Comparison of ENCODE assay signal across 1 cellular context in the genomic region with DNA sequence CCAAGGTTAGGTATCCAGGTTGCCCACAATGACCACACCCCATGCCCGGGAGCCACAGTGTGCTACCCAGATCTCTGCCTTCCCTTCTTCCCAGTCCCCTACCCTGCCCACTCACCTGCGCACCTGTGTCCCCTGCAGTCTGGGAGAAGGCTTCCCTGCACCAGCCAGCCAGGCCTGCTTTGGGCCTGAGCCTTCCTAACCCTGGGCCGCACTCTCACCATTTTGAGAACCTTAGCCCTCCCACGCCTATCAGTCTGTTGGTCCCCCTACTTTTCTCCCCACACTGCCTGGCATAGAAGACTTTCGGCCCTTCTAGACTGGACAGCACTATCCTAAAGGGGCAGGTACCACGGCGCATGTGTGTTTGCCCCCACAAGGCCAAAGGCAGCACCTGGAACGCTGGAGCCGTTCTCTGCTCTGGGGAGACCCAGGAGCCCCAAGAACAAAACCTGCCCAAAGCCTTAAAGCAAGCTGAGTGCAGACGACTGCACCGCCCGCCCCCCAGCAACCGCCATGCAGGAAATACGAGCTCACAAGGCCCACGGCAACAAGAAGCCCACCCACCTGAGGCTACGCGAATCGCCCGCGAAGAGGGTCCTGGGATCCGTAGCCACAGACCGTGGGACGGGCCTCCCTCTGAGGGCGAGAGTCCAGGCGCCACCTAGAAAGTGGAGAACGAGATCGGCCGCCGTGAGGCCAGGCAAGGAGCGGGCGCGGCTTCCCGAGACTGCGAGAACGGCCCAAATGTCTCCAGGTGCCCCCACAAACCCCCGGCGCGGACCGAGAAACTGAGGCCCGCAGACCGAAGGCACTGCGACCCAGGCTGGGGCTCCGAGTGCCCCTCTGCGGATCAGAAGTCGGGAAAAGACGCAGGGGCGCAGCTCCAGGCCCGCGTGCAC.
TF ChIP-seq lines count a peak whose summit lies in the region.

No MANE protein-coding gene starts in this region.

TF ChIP-seq in K562, 482 proteins besides CTCF, POLR2A, EP300 and RAD21 (continued from another document and continues in another):
- TF ChIP-seq ZNF655 (CRISPR knock-in tag; IDR thresholded peaks at IDR 0.05) (no peak), FOXJ2 (tag; IDR thresholded peaks at IDR 0.05) (no peak), PHB (CRISPR knock-in tag; IDR thresholded peaks at IDR 0.05) (no peak), TEAD4 (IDR thresholded peaks at IDR 0.05; ENCODE audit: low read length) (no peak), TEAD4 (CRISPR knock-in tag; IDR thresholded peaks at IDR 0.05; ENCODE audit: borderline replicate concordance) (no peak), MBD1 (CRISPR knock-in tag; IDR thresholded peaks at IDR 0.05) (no peak), YBX1 (IDR thresholded peaks at IDR 0.05) (no peak), PTTG1 (tag; IDR thresholded peaks at IDR 0.05; ENCODE audit: low read depth) (no peak), SMARCA5 (IDR thresholded peaks at IDR 0.05) (no peak), ZNF280A (IDR thresholded peaks at IDR 0.05; ENCODE audit: low read depth, partially characterized antibody) (no peak), CREM (IDR thresholded peaks at IDR 0.05; ENCODE audit: low read depth) (no peak), NONO (IDR thresholded peaks at IDR 0.05; ENCODE audit: low read depth in 2 of 2, low read length in 1 of 2) (no peak), SUPT5H (IDR thresholded peaks at IDR 0.05) (no peak), TCFL5 (CRISPR knock-in tag; conservative IDR thresholded peaks at IDR 0.05) (no peak), ZNF644 (tag; IDR thresholded peaks at IDR 0.05; ENCODE audit: low read depth) (no peak), ZNF57 (CRISPR knock-in tag; IDR thresholded peaks at IDR 0.05) (peak; percentile 88), PHF20 (IDR thresholded peaks at IDR 0.05; ENCODE audit: partially characterized antibody) (no peak), ZNF431 (CRISPR knock-in tag; IDR thresholded peaks at IDR 0.05) (no peak), ZHX1 (conservative IDR thresholded peaks at IDR 0.05; ENCODE audit: low read length) (no peak), ZNF79 (CRISPR knock-in tag; IDR thresholded peaks at IDR 0.05; ENCODE audit: low read depth) (0 out of 2 replicates have a peak, but pooled peaks have one; percentile 1), ZEB2 (IDR thresholded peaks at IDR 0.05) (no peak), RCOR1 (IDR thresholded peaks at IDR 0.05; ENCODE audit: borderline replicate concordance in 1 of 2, low read depth in 2 of 2, low read length in 2 of 2) (no peak), SIRT6 (IDR thresholded peaks at IDR 0.05; ENCODE audit: low read depth, low read length) (no peak), SAFB (IDR thresholded peaks at IDR 0.05; ENCODE audit: borderline replicate concordance, low read depth, low read length) (no peak), POLR2G (IDR thresholded peaks at IDR 0.05; ENCODE audit: low read depth, low read length) (no peak)
- TF ChIP-seq, protein P1, sequence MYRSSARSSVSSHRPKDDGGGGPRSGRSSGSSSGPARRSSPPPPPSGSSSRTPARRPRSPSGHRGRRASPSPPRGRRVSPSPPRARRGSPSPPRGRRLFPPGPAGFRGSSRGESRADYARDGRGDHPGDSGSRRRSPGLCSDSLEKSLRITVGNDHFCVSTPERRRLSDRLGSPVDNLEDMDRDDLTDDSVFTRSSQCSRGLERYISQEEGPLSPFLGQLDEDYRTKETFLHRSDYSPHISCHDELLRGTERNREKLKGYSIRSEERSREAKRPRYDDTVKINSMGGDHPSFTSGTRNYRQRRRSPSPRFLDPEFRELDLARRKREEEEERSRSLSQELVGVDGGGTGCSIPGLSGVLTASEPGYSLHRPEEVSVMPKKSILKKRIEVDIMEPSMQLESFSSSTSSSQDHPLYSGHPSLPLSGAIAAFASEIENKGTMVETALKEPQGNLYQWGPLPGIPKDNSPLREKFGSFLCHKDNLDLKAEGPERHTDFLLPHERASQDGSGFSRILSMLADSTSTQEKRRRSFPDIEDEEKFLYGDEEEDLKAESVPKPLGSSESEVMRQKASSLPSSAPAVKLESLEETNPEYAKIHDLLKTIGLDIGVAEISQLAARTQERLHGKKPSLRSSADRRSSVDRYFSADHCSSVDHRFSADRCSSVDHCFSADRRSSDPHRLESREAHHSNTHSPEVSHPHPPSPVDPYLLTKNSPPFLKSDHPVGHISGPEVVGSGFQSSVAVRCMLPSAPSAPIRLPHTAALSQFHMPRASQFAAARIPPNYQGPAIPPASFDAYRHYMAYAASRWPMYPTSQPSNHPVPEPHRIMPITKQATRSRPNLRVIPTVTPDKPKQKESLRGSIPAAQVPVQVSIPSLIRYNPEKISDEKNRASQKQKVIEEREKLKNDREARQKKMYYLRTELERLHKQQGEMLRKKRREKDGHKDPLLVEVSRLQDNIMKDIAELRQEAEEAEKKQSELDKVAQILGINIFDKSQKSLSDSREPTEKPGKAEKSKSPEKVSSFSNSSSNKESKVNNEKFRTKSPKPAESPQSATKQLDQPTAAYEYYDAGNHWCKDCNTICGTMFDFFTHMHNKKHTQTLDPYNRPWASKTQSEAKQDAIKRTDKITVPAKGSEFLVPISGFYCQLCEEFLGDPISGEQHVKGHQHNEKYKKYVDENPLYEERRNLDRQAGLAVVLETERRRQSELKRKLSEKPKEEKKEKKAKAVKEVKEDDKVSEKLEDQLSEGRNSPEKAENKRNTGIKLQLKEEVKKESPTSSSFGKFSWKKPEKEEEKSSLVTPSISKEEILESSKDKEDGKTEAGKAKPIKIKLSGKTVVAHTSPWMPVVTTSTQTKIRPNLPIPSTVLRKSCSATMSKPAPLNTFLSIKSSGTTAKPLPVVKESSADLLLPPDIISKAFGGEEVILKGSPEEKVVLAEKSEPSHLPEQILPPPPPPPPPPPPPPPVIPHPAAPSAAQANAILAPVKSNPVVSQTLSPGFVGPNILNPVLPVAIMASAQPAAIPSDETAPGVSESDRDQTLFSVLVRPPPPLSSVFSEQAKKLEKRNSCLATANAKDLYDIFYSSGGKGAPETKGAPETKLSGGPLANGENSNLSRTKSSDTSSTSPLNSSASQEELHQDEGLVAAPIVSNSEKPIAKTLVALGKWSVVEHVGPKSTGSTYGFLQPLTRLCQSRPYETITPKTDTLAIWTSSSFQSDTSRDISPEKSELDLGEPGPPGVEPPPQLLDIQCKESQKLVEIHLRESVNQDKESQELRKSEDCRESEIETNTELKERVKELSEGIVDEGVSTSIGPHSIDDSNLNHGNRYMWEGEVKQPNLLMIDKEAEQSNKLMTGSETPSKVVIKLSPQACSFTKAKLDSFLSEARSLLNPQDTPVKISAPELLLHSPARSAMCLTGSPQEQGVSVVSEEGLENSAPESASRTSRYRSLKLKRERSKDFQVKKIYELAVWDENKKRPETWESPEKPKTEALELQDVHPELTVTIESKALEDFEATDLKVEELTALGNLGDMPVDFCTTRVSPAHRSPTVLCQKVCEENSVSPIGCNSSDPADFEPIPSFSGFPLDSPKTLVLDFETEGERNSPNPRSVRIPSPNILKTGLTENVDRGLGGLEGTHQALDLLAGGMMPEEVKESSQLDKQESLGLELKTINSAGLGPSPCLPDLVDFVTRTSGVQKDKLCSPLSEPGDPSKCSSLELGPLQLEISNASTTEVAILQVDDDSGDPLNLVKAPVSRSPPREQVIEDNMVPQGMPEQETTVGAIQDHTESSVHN (IDR thresholded peaks at IDR 0.05; ENCODE audit: borderline replicate concordance in 1 of 2, low read depth in 1 of 2): no peak
- TF ChIP-seq, protein P2, sequence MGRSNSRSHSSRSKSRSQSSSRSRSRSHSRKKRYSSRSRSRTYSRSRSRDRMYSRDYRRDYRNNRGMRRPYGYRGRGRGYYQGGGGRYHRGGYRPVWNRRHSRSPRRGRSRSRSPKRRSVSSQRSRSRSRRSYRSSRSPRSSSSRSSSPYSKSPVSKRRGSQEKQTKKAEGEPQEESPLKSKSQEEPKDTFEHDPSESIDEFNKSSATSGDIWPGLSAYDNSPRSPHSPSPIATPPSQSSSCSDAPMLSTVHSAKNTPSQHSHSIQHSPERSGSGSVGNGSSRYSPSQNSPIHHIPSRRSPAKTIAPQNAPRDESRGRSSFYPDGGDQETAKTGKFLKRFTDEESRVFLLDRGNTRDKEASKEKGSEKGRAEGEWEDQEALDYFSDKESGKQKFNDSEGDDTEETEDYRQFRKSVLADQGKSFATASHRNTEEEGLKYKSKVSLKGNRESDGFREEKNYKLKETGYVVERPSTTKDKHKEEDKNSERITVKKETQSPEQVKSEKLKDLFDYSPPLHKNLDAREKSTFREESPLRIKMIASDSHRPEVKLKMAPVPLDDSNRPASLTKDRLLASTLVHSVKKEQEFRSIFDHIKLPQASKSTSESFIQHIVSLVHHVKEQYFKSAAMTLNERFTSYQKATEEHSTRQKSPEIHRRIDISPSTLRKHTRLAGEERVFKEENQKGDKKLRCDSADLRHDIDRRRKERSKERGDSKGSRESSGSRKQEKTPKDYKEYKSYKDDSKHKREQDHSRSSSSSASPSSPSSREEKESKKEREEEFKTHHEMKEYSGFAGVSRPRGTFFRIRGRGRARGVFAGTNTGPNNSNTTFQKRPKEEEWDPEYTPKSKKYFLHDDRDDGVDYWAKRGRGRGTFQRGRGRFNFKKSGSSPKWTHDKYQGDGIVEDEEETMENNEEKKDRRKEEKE (IDR thresholded peaks at IDR 0.05; ENCODE audit: borderline replicate concordance in 1 of 2, control insufficient read depth in 1 of 2, low read depth in 2 of 2, low read length in 1 of 2): no peak
- TF ChIP-seq, protein P3, sequence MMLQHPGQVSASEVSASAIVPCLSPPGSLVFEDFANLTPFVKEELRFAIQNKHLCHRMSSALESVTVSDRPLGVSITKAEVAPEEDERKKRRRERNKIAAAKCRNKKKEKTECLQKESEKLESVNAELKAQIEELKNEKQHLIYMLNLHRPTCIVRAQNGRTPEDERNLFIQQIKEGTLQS (IDR thresholded peaks at IDR 0.05): no peak
- TF ChIP-seq, protein P3 (CRISPR knock-in tag; conservative IDR thresholded peaks at IDR 0.05): 0 out of 2 replicates have a peak, but pooled peaks have one; percentile 77
- TF ChIP-seq, protein P4, sequence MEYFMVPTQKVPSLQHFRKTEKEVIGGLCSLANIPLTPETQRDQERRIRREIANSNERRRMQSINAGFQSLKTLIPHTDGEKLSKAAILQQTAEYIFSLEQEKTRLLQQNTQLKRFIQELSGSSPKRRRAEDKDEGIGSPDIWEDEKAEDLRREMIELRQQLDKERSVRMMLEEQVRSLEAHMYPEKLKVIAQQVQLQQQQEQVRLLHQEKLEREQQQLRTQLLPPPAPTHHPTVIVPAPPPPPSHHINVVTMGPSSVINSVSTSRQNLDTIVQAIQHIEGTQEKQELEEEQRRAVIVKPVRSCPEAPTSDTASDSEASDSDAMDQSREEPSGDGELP (CRISPR knock-in tag; IDR thresholded peaks at IDR 0.05; ENCODE audit: borderline replicate concordance): no peak
